17 cellular contexts compared by ENCODE assay signal in genomic region chr3:159029306-159030026, GRCh38. TPM values are rescaled to one million over a fixed set of nuclear protein-coding genes. Genes with fewer than 3 reads are reported as not detected.
DNase-seq lines count a peak whose midpoint lies in the region; ATAC-seq and TF ChIP-seq lines count a peak whose summit lies in the region.
"Had no signal": no experiment of that assay in that cellular context is flagged by ENCODE, and none has a peak within 500 bp of the region (broad histone marks: within the 10 kb centered on the region; RNA-seq: fewer than 3 reads in every experiment).

No MANE protein-coding gene starts in this region.

- peak overlapping the region; percentile 32 for H3K4me2 ChIP-seq in OCI-LY3 (ENCODE audit: low read length)
- H3K4me2 ChIP-seq: BLaER1, smooth muscle cell had no signal

- H3K27me3 Mint-ChIP-seq in T-helper 2 cell treated with Interferon-gamma antibody and Interleukin-4, amounts not matched to agents 5 μg/mL and 100 μg/mL, for 36 hours (ENCODE audit: low read depth): no peaks in the 10 kb centered on the region
- H3K27me3 Mint-ChIP-seq: activated CD4-positive, alpha-beta T cell treated with anti-CD3 and anti-CD28 coated beads, Interleukin-2, amount 10 ng/mL, durations not matched to agents 24 days and 14 days; T-cell had no signal

- H3K9ac ChIP-seq in OCI-LY3 (ENCODE audit: low read length): no peak overlapping the region
- H3K9ac ChIP-seq: BLaER1 had no signal

- no peak overlapping the region for H3K27ac ChIP-seq in OCI-LY3 (ENCODE audit: low read length)
- H3K27ac ChIP-seq: ascending aorta, BLaER1, neutrophil had no signal

- H3K9me3 Mint-ChIP-seq in T-helper 2 cell treated with Interferon-gamma antibody and Interleukin-4, amounts not matched to agents 5 μg/mL and 100 μg/mL, for 36 hours: no peaks in the 10 kb centered on the region
- H3K9me3 Mint-ChIP-seq: activated CD4-positive, alpha-beta T cell treated with anti-CD3 and anti-CD28 coated beads, Interleukin-2, amount 10 ng/mL, durations not matched to agents 24 days and 14 days had no signal

- no peaks in the 10 kb centered on the region for H3K79me2 ChIP-seq in OCI-LY3 (ENCODE audit: low read length)

- H3K36me3 ChIP-seq in OCI-LY3 (replicated peaks; ENCODE audit: low read depth, low read length): no peaks in the 10 kb centered on the region
- H3K36me3 ChIP-seq in BE2C: no peaks in the 10 kb centered on the region
- H3K36me3 ChIP-seq: ascending aorta, BLaER1, neutrophil had no signal

- ATAC-seq in GM18868 (IDR thresholded peaks at IDR 0.05; ENCODE audit: unreplicated experiment): peak; percentile 89
- ATAC-seq in GM21619 (IDR thresholded peaks at IDR 0.05; ENCODE audit: unreplicated experiment): peak; percentile 73
- peak; percentile 63 for ATAC-seq in HG03060 (IDR thresholded peaks at IDR 0.05; ENCODE audit: low read depth, unreplicated experiment)
- ATAC-seq: T-cell had no signal

- H3K27me3 ChIP-seq in OCI-LY3 (ENCODE audit: low read depth, low read length) (peaks cover 26% of the 10 kb centered on the region), BE2C (no peaks in the 10 kb centered on the region)
- H3K27me3 ChIP-seq: ascending aorta, BLaER1, neutrophil had no signal

- H3K4me3 ChIP-seq in OCI-LY3 (ENCODE audit: low read length): no peak overlapping the region
- no peak overlapping the region for H3K4me3 ChIP-seq in BE2C (ENCODE audit: low read depth, low read length)
- H3K4me3 ChIP-seq: ascending aorta, BLaER1, smooth muscle cell had no signal

- no peaks in the 10 kb centered on the region for H3K9me3 ChIP-seq in OCI-LY3 (ENCODE audit: insufficient read depth, low read length)
- no peaks in the 10 kb centered on the region for H3K9me3 ChIP-seq in BE2C
- H3K9me3 ChIP-seq: ascending aorta, neutrophil had no signal

- no peak overlapping the region for H3K4me3 Mint-ChIP-seq in T-helper 2 cell treated with Interferon-gamma antibody and Interleukin-4, amounts not matched to agents 5 μg/mL and 100 μg/mL, for 36 hours
- H3K4me3 Mint-ChIP-seq: activated CD4-positive, alpha-beta T cell treated with anti-CD3 and anti-CD28 coated beads, Interleukin-2, amount 10 ng/mL, durations not matched to agents 24 days and 14 days; T-cell had no signal

- TF ChIP-seq CTCF in OCI-LY3 (IDR thresholded peaks at IDR 0.05; ENCODE audit: low read depth, low read length) (no peak), BE2C (IDR thresholded peaks at IDR 0.05; ENCODE audit: low read depth, low read length) (no peak)

- DNase-seq in activated naive CD4-positive, alpha-beta T cell treated with Interleukin-2 at 50 U/mL for 16 hours: no peak
- DNase-seq in T-helper 2 cell treated with Interferon-gamma antibody and Interleukin-4, amounts not matched to agents 5 μg/mL and 100 μg/mL, for 36 hours (ENCODE audit: low spot score): no peak
- DNase-seq in BE2C (no peak), NCI-H1694 treated with DMSO at 0.1 percent for 48 hours (lab: John Stamatoyannopoulos, UW) (no peak)
- DNase-seq: activated CD4-positive, alpha-beta T cell treated with anti-CD3 and anti-CD28 coated beads, Interleukin-2, amount 10 ng/mL, durations not matched to agents 24 days and 14 days; cortex of kidney; Kasumi-1; T-cell had no signal

- H4K20me1 ChIP-seq in OCI-LY3 (ENCODE audit: insufficient read depth, low read length): no peaks in the 10 kb centered on the region
- H4K20me1 ChIP-seq: BLaER1 had no signal

- H3K4me1 ChIP-seq in OCI-LY3 (ENCODE audit: low read length): peaks cover 12% of the 10 kb centered on the region
- H3K4me1 ChIP-seq in BE2C: no peaks in the 10 kb centered on the region
- H3K4me1 ChIP-seq: ascending aorta, BLaER1 had no signal

- no peaks in the 10 kb centered on the region for H3K36me3 Mint-ChIP-seq in T-helper 2 cell treated with Interferon-gamma antibody and Interleukin-4, amounts not matched to agents 5 μg/mL and 100 μg/mL, for 36 hours (ENCODE audit: low read depth)
- H3K36me3 Mint-ChIP-seq: T-cell had no signal

- H3K27ac Mint-ChIP-seq in T-helper 2 cell treated with Interferon-gamma antibody and Interleukin-4, amounts not matched to agents 5 μg/mL and 100 μg/mL, for 36 hours: no peak overlapping the region
- H3K27ac Mint-ChIP-seq: activated CD4-positive, alpha-beta T cell treated with anti-CD3 and anti-CD28 coated beads, Interleukin-2, amount 10 ng/mL, durations not matched to agents 24 days and 14 days; T-cell had no signal

- no peak overlapping the region for H2AFZ ChIP-seq in OCI-LY3 (ENCODE audit: low read depth, low read length)

- H3K4me1 Mint-ChIP-seq in T-helper 2 cell treated with Interferon-gamma antibody and Interleukin-4, amounts not matched to agents 5 μg/mL and 100 μg/mL, for 36 hours (ENCODE audit: low read depth): no peaks in the 10 kb centered on the region
- H3K4me1 Mint-ChIP-seq: activated CD4-positive, alpha-beta T cell treated with anti-CD3 and anti-CD28 coated beads, Interleukin-2, amount 10 ng/mL, durations not matched to agents 24 days and 14 days; T-cell had no signal

RNA-seq across cellular contexts. Expression of gene IQCJ, which starts 39.7 kb away (rescaled TPM):
- polyA plus RNA-seq in BE2C (2012; ENCODE audit: insufficient read depth, insufficient read length, low read depth): not detected
- polyA plus RNA-seq: smooth muscle cell, thymus had no signal
